ENCODE assay signal across 27 cellular contexts in the genomic region with DNA sequence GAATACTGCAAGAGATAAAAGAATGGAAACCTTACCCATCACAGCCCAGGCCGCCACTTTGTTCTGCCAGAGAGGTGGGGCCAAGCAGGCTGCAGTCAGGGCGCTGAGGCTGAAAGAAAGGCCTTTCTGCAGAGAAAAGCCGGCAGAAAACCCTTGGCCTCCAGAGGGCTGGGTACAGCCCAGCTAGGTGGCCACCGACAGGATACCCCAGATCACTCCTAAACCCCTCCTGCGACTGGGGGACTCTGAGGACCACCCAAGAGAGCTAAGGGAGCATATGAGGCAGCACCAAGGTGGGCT.
DNase-seq lines count a peak whose midpoint lies in the region; ATAC-seq and TF ChIP-seq lines count a peak whose summit lies in the region.
"Had no signal": no experiment of that assay in that cellular context is flagged by ENCODE, and none has a peak within 500 bp of the region (broad histone marks: within the 10 kb centered on the region; RNA-seq: fewer than 3 reads in every experiment).

No MANE protein-coding gene starts in this region.

- peak overlapping the region; percentile 75 for H3K27ac ChIP-seq in left ventricle myocardium inferior (replicated peaks)
- no peak overlapping the region for H3K27ac ChIP-seq in right atrium auricular region
- peak overlapping the region; percentile 7 for H3K27ac ChIP-seq in endodermal cell (ENCODE audit: low read depth, low read length)
- H3K27ac ChIP-seq: neutrophil had no signal

- H3K9me3 ChIP-seq in left ventricle myocardium inferior (replicated peaks) (no peaks in the 10 kb centered on the region), right atrium auricular region (no peaks in the 10 kb centered on the region), endodermal cell (ENCODE audit: control insufficient read depth, low read length) (no peaks in the 10 kb centered on the region)
- H3K9me3 ChIP-seq: BE2C, MG63, neutrophil, tibial nerve had no signal

- H3K4me1 Mint-ChIP-seq in endodermal cell (peaks cover 67% of the 10 kb centered on the region), nephron progenitor cell (peaks cover 77% of the 10 kb centered on the region), immature natural killer cell (no peaks in the 10 kb centered on the region)

- peaks cover 55% of the 10 kb centered on the region for H3K36me3 Mint-ChIP-seq in endodermal cell (ENCODE audit: low read depth)
- H3K36me3 Mint-ChIP-seq in nephron progenitor cell (ENCODE audit: low read depth): peaks cover 4% of the 10 kb centered on the region
- no peaks in the 10 kb centered on the region for H3K36me3 Mint-ChIP-seq in immature natural killer cell

- H3K4me1 ChIP-seq in left ventricle myocardium inferior (peaks cover 80% of the 10 kb centered on the region), right atrium auricular region (peaks cover 0 to 48% of the 10 kb centered on the region in 2 donors), endodermal cell (ENCODE audit: control insufficient read depth, insufficient read depth, low read length) (peaks cover 40% of the 10 kb centered on the region)

- H3K36me3 ChIP-seq in left ventricle myocardium inferior: no peaks in the 10 kb centered on the region
- no peaks in the 10 kb centered on the region for H3K36me3 ChIP-seq in right atrium auricular region
- H3K36me3 ChIP-seq in endodermal cell (ENCODE audit: control insufficient read depth, insufficient read depth, low read length): peaks cover 50% of the 10 kb centered on the region
- H3K36me3 ChIP-seq: neutrophil, tibial nerve had no signal

- ATAC-seq in GM18519 (IDR thresholded peaks at IDR 0.05; ENCODE audit: low FRiP score, unreplicated experiment): no peak
- ATAC-seq: activated CD4-positive, CD25-positive, alpha-beta regulatory T cell treated with anti-CD3 and anti-CD28 coated beads, Interleukin-2, amount 50 U/mL, for 24 hours; GM12878 had no signal

- H3K4me3 Mint-ChIP-seq in endodermal cell (peak overlapping the region; percentile 31), nephron progenitor cell (no peak overlapping the region), immature natural killer cell (no peak overlapping the region)
- H3K4me3 Mint-ChIP-seq: activated naive CD4-positive, alpha-beta T cell treated with anti-CD3 and anti-CD28 coated beads for 36 hours; activated T-cell treated with anti-CD3 and anti-CD28 coated beads, Interleukin-2, amount 50 U/mL, for 24 hours had no signal

- H3K4me3 ChIP-seq in left ventricle myocardium inferior (no peak overlapping the region), right atrium auricular region (no peak overlapping the region), endodermal cell (ENCODE audit: low read length) (peak overlapping the region; percentile 23)
- H3K4me3 ChIP-seq: GM12878, MG63, tibial nerve had no signal

- H3K9me3 Mint-ChIP-seq in endodermal cell (no peaks in the 10 kb centered on the region), nephron progenitor cell (no peaks in the 10 kb centered on the region), immature natural killer cell (peaks cover 0 to 1% (median 0%) of the 10 kb centered on the region in 6 donors)
- H3K9me3 Mint-ChIP-seq: activated naive CD4-positive, alpha-beta T cell treated with anti-CD3 and anti-CD28 coated beads for 36 hours; activated T-cell treated with anti-CD3 and anti-CD28 coated beads, Interleukin-2, amount 50 U/mL, for 24 hours had no signal

- DNase-seq in left ventricle myocardium inferior (no peak), right atrium auricular region (ENCODE audit: low spot score) (no peak), endodermal cell (no peak), nephron progenitor cell (no peak), immature natural killer cell (no peak)
- DNase-seq in stimulated activated naive CD4-positive, alpha-beta T cell treated with Interleukin-2 at 50 U/mL for 16 hours (lab: John Stamatoyannopoulos, UW): no peak
- no peak for DNase-seq in stimulated activated CD4-positive, alpha-beta T cell treated with anti-CD3 and anti-CD28 coated beads, Interleukin-12 subunit alpha, Interleukin-12 subunit beta, amount 100 ng/mL, for 4 hours
- DNase-seq: activated naive CD4-positive, alpha-beta T cell treated with anti-CD3 and anti-CD28 coated beads for 36 hours; activated T-cell treated with anti-CD3 and anti-CD28 coated beads, Interleukin-2, amount 50 U/mL, for 24 hours; amniotic stem cell; BE2C; caudate nucleus; COR-L47; DND-41; MG63; NCI-H1436 treated with DMSO at 0.1 percent for 48 hours; NCI-H2171; NCI-H526; small intestine; stimulated activated CD4-positive, alpha-beta T cell treated with anti-CD3 and anti-CD28 coated beads, Interleukin-2, amount 100 ng/mL, for 48 hours; stimulated activated naive CD4-positive, alpha-beta T cell; T-helper 9 cell had no signal

- H3K27me3 Mint-ChIP-seq in endodermal cell (ENCODE audit: insufficient read depth) (no peaks in the 10 kb centered on the region), nephron progenitor cell (ENCODE audit: low read depth, poor library complexity) (no peaks in the 10 kb centered on the region), immature natural killer cell (ENCODE audit: low read depth in 3 of 3) (peaks cover 0 to 3% (median 2%) of the 10 kb centered on the region in 3 donors)

- peak overlapping the region; percentile 50 for H3K9ac ChIP-seq in endodermal cell (ENCODE audit: extremely low read depth, low read length, poor library complexity, severe bottlenecking)

- 65 to 79% methylated on average over 2 to 5 of the region's 5 CpGs for WGBS in endodermal cell (ENCODE audit: insufficient coverage in 1 of 2, insufficient read length in 1 of 2), 2 experiments

- H3K27ac Mint-ChIP-seq in endodermal cell (peak overlapping the region; percentile 91), nephron progenitor cell (peak overlapping the region; percentile 88), immature natural killer cell (no peak overlapping the region)
- H3K27ac Mint-ChIP-seq: activated naive CD4-positive, alpha-beta T cell treated with anti-CD3 and anti-CD28 coated beads for 36 hours; activated T-cell treated with anti-CD3 and anti-CD28 coated beads, Interleukin-2, amount 50 U/mL, for 24 hours had no signal

- TF ChIP-seq CTCF in left ventricle myocardium inferior (IDR thresholded peaks at IDR 0.05; ENCODE audit: borderline replicate concordance) (no peak), right atrium auricular region (IDR thresholded peaks at IDR 0.05) (no peak), endodermal cell (conservative IDR thresholded peaks at IDR 0.05) (no peak), nephron progenitor cell (IDR thresholded peaks at IDR 0.05) (no peak)

- no peaks in the 10 kb centered on the region for H3K27me3 ChIP-seq in left ventricle myocardium inferior (ENCODE audit: low read depth)
- H3K27me3 ChIP-seq in right atrium auricular region: no peaks in the 10 kb centered on the region
- no peaks in the 10 kb centered on the region for H3K27me3 ChIP-seq in endodermal cell (ENCODE audit: control insufficient read depth, insufficient read depth, low read length, poor library complexity, severe bottlenecking)
- H3K27me3 ChIP-seq: BE2C, MG63, tibial nerve had no signal

- intact Hi-C loops in left ventricle myocardium inferior (cut with micrococcal nuclease): loop anchor here (5.0 to 10.0 kb wide), 3 partner anchors 66 to 156 kb away; partner anchors contain the start of gene SMAD6

Comparison
In these comparisons a context has a peak if more than half of its experiments do, and no peak if none do; other contexts are left out.
1. H3K27ac ChIP-seq: peak in left ventricle myocardium inferior (single experiment) and endodermal cell (single experiment); none in right atrium auricular region (0 of 2).
2. H3K27ac Mint-ChIP-seq: peak in endodermal cell (single experiment) and nephron progenitor cell (single experiment); none in immature natural killer cell (0 of 6).